ENCODE assay signal across 11 cellular contexts in genomic region chr16:72371307-72372081, GRCh38.
DNase-seq lines count a peak whose midpoint lies in the region; ATAC-seq, FAIRE-seq and TF ChIP-seq lines count a peak whose summit lies in the region.
"Had no signal": no experiment of that assay in that cellular context is flagged by ENCODE, and none has a peak within 500 bp of the region (broad histone marks: within the 10 kb centered on the region; RNA-seq: fewer than 3 reads in every experiment).

No MANE protein-coding gene starts in this region.

- no peak overlapping the region for H3K9ac ChIP-seq in endothelial cell of umbilical vein (replicated peaks; ENCODE audit: extremely low read depth, insufficient read depth, low read length)
- H3K9ac ChIP-seq in neuronal stem cell (ENCODE audit: low read depth, low read length, poor library complexity) = no peak overlapping the region

- peaks cover 21% of the 10 kb centered on the region for H3K4me1 ChIP-seq in endothelial cell of umbilical vein (ENCODE audit: control insufficient read depth, extremely low read depth, insufficient read depth, low read length)
- peaks cover 14 to 42% of the 10 kb centered on the region in 2 donors for H3K4me1 ChIP-seq in neuronal stem cell (ENCODE audit: control insufficient read depth in 2 of 2, insufficient read depth in 1 of 2, low read depth in 1 of 2, low read length in 2 of 2)
- no peaks in the 10 kb centered on the region for H3K4me1 ChIP-seq in mucosa of descending colon (ENCODE audit: low read depth)

- no peak overlapping the region for H4K91ac ChIP-seq in neuronal stem cell (ENCODE audit: low read depth, low read length, poor library complexity)

- H4K20me1 ChIP-seq in endothelial cell of umbilical vein (replicated peaks; ENCODE audit: control insufficient read depth, extremely low read depth, insufficient read depth, low read length) = no peaks in the 10 kb centered on the region

- H3K4me2 ChIP-seq in endothelial cell of umbilical vein (ENCODE audit: insufficient read depth, low read length) (peak overlapping the region; percentile 21), neuronal stem cell (ENCODE audit: insufficient read depth, low read length, poor library complexity, severe bottlenecking) (no peak overlapping the region)

- H2AFZ ChIP-seq in endothelial cell of umbilical vein (ENCODE audit: low read depth, low read length) (peak overlapping the region; percentile 49), neuronal stem cell (ENCODE audit: low read length) (peak overlapping the region; percentile 65)

- H3K18ac ChIP-seq in neuronal stem cell (ENCODE audit: low read length) = no peak overlapping the region

- H2BK120ac ChIP-seq in neuronal stem cell (ENCODE audit: low read depth, low read length) = no peak overlapping the region

- CTCF ChIA-PET in endothelial cell of umbilical vein (lab: Charles Lee) = interaction anchor here (0.5 to 3.3 kb wide), 14 partner anchors 8 to 415 kb away, joined by 3 to 25 read pairs (median 3); no protein-coding TSS in a partner anchor

- no peaks in the 10 kb centered on the region for H3K36me3 ChIP-seq in endothelial cell of umbilical vein (ENCODE audit: control insufficient read depth in 2 of 2, extremely low read depth in 1 of 2, insufficient read depth in 2 of 2, low read length in 2 of 2)
- no peaks in the 10 kb centered on the region for H3K36me3 ChIP-seq in neuronal stem cell (replicated peaks in 1 of 2; ENCODE audit: control insufficient read depth in 2 of 2, insufficient read depth in 2 of 2, low read length in 2 of 2)
- H3K36me3 ChIP-seq in mucosa of descending colon (ENCODE audit: low read depth) = no peaks in the 10 kb centered on the region

- TF ChIP-seq CTCF in endothelial cell of umbilical vein (IDR thresholded peaks at IDR 0.05; ENCODE audit: extremely low read depth in 1 of 2, insufficient read depth in 1 of 2, low read depth in 1 of 2, low read length in 2 of 2) (no peak), mucosa of descending colon (IDR thresholded peaks at IDR 0.05) (no peak)

- no peak for ATAC-seq in GM21619 (IDR thresholded peaks at IDR 0.05; ENCODE audit: unreplicated experiment)
- no peak for ATAC-seq in mucosa of descending colon
- no peak for ATAC-seq in HG03432 (IDR thresholded peaks at IDR 0.05; ENCODE audit: unreplicated experiment)

- no peak overlapping the region for H3K4ac ChIP-seq in neuronal stem cell (ENCODE audit: low read length)

- no peak overlapping the region for H3K14ac ChIP-seq in neuronal stem cell (ENCODE audit: low read length)

- WGBS in neuronal stem cell (ENCODE audit: extremely low coverage in 2 of 2, insufficient read length in 2 of 2, insufficient replicate concordance in 1 of 2), 2 donors = no CpG with 5 or more reads among the region's 10 CpGs

- peak; percentile 33 for TF ChIP-seq POLR2A in endothelial cell of umbilical vein (IDR thresholded peaks at IDR 0.05; ENCODE audit: low read depth, low read length)

- no peak overlapping the region for H3K23ac ChIP-seq in neuronal stem cell (ENCODE audit: low read depth, low read length, poor library complexity)

- H3K4me3 ChIP-seq in endothelial cell of umbilical vein (replicated peaks in 1 of 3; ENCODE audit: insufficient read depth in 1 of 3, low read depth in 1 of 3, low read length in 3 of 3) = no peak overlapping the region
- H3K4me3 ChIP-seq in neuronal stem cell (ENCODE audit: low read length in 2 of 2) = no peak overlapping the region
- no peak overlapping the region for H3K4me3 ChIP-seq in mucosa of descending colon

- no peaks in the 10 kb centered on the region for H3K79me2 ChIP-seq in endothelial cell of umbilical vein (ENCODE audit: control insufficient read depth, insufficient read depth, low read length)

- H3K27me3 ChIP-seq in endothelial cell of umbilical vein (ENCODE audit: control insufficient read depth in 2 of 2, insufficient read depth in 2 of 2, low read length in 2 of 2) (no peaks in the 10 kb centered on the region), neuronal stem cell (ENCODE audit: control insufficient read depth in 3 of 3, insufficient read depth in 3 of 3, low read depth in 1 of 3, low read length in 3 of 3) (no peaks in the 10 kb centered on the region)

- H2BK15ac ChIP-seq in neuronal stem cell (ENCODE audit: low read length) = no peak overlapping the region

- POLR2A ChIA-PET in endothelial cell of umbilical vein (lab: Charles Lee) = no interaction called here

- intact Hi-C loops in endothelial cell of umbilical vein (cut with micrococcal nuclease) (loop anchor here (1.0 to 10.0 kb wide), 3 partner anchors 8 to 393 kb away; no protein-coding TSS in a partner anchor), mucosa of descending colon (cut with DNase I, micrococcal nuclease) (no loop called here)

- dilution Hi-C loops in endothelial cell of umbilical vein (cut with MboI; ENCODE audit: extremely low pct_ligation_motif_present, low sequenced_read_pairs) = no loop called here

- BruUV-seq in endothelial cell of umbilical vein (replicated peaks; lab: Mats Ljungman, UMichigan) = TSS peak; percentile 30

- peak; percentile 95 for DNase-seq in ELF-1 (ENCODE audit: low read depth, low spot score)
- peak; percentile 42 for DNase-seq in NCI-H2227 treated with DMSO at 0.1 percent for 48 hours (lab: John Stamatoyannopoulos, UW)
- peak; percentile 97 for DNase-seq in endothelial cell of umbilical vein (ENCODE audit: low read depth, low spot score)
- DNase-seq in neuronal stem cell (ENCODE audit: low spot score) = peak; percentile 56
- DNase-seq in NAMALWA (ENCODE audit: low spot score) = no peak
- DNase-seq in mucosa of descending colon = no peak
- DNase-seq: activated CD4-positive, alpha-beta T cell treated with anti-CD3 and anti-CD28 coated beads for 1 hour; cerebellar nuclear complex; NCI-H1694 treated with DMSO at 0.1 percent for 48 hours had no signal

- peak; percentile 93 for FAIRE-seq in endothelial cell of umbilical vein (lab: Jason Lieb, UNC)

- H3K9me1 ChIP-seq in endothelial cell of umbilical vein (replicated peaks; ENCODE audit: control insufficient read depth, extremely low read depth, insufficient read depth, low read length) = no peaks in the 10 kb centered on the region

- no peak overlapping the region for H2AK5ac ChIP-seq in neuronal stem cell (ENCODE audit: low read depth, low read length)

- no peak overlapping the region for H2BK12ac ChIP-seq in neuronal stem cell (ENCODE audit: low read length)

- H3K27ac ChIP-seq in endothelial cell of umbilical vein (ENCODE audit: insufficient read depth, low read depth, low read length) (peak overlapping the region; percentile 71), neuronal stem cell (replicated peaks; ENCODE audit: low read length) (no peak overlapping the region)

- H3K9me3 ChIP-seq in endothelial cell of umbilical vein (replicated peaks; ENCODE audit: control insufficient read depth, insufficient read depth, low read length) (no peaks in the 10 kb centered on the region), neuronal stem cell (replicated peaks in 1 of 2; ENCODE audit: control insufficient read depth in 2 of 2, insufficient read depth in 1 of 2, low read depth in 1 of 2, low read length in 2 of 2) (peaks cover 0 to 7% of the 10 kb centered on the region in 2 donors), mucosa of descending colon (peaks cover 2% of the 10 kb centered on the region)

- no peak overlapping the region for H4K8ac ChIP-seq in neuronal stem cell (ENCODE audit: low read depth, low read length)

- H3K79me1 ChIP-seq in neuronal stem cell (ENCODE audit: low read depth, low read length) = no peaks in the 10 kb centered on the region

- H2BK5ac ChIP-seq in neuronal stem cell (ENCODE audit: low read length) = no peak overlapping the region

TF ChIP-seq in endothelial cell of umbilical vein, 7 proteins besides CTCF, POLR2A, EP300 and RAD21:
- TF ChIP-seq FOS (IDR thresholded peaks at IDR 0.05; ENCODE audit: borderline replicate concordance, insufficient read depth, low read length) (peak; percentile 92), MAX (IDR thresholded peaks at IDR 0.05; ENCODE audit: insufficient read depth, insufficient read length) (no peak), MYC (IDR thresholded peaks at IDR 0.05; ENCODE audit: low read depth, low read length) (no peak), EZH2 (IDR thresholded peaks at IDR 0.05; ENCODE audit: borderline replicate concordance, low read depth, low read length, severe bottlenecking) (no peak), GATA2 (IDR thresholded peaks at IDR 0.05; ENCODE audit: insufficient read depth, insufficient read length, low read depth, low read length) (no peak), JUN (IDR thresholded peaks at IDR 0.05; ENCODE audit: borderline replicate concordance, insufficient read depth, insufficient read length, low read depth) (peak; percentile 69), POLR2AphosphoS5 (IDR thresholded peaks at IDR 0.05; ENCODE audit: insufficient read depth, low read depth, low read length) (peak; percentile 58)

Comparison
In these comparisons a context has a peak if more than half of its experiments do, and no peak if none do; other contexts are left out.
1. DNase-seq: peak in ELF-1 (single experiment), NCI-H2227 treated with DMSO at 0.1 percent for 48 hours (single experiment), endothelial cell of umbilical vein (single experiment) and neuronal stem cell (single experiment); none in NAMALWA (single experiment) and mucosa of descending colon (0 of 3).